Comparison of ENCODE assay signal across 1 cellular context in genomic region chr14:55926007-55926406, GRCh38.
A peak's percentile ranks its signal among the peaks of the same experiment; 100 is the strongest.
TF ChIP-seq lines count a peak whose summit lies in the region.

No MANE protein-coding gene starts in this region.

TF ChIP-seq in HepG2, 621 proteins besides CTCF, POLR2A, EP300 and RAD21 (continued from another document):
- TF ChIP-seq ZNF850 (CRISPR knock-in tag; conservative IDR thresholded peaks at IDR 0.05) (no peak), ESRRA (CRISPR knock-in tag; IDR thresholded peaks at IDR 0.05; ENCODE audit: low read depth) (peak; percentile 98), GATAD2A (CRISPR knock-in tag; IDR thresholded peaks at IDR 0.05) (0 out of 2 replicates have a peak, but pooled peaks have one; percentile 23), SMARCC2 (IDR thresholded peaks at IDR 0.05) (no peak), TIGD3 (CRISPR knock-in tag; IDR thresholded peaks at IDR 0.05; ENCODE audit: borderline replicate concordance) (no peak), HOMEZ (CRISPR knock-in tag; IDR thresholded peaks at IDR 0.05; ENCODE audit: low read depth) (peak; percentile 72; the same call in 1 of the 2 replicates), ATF7 (IDR thresholded peaks at IDR 0.05) (no peak), ATF7 (CRISPR knock-in tag; IDR thresholded peaks at IDR 0.05) (no peak), CHCHD3 (CRISPR knock-in tag; IDR thresholded peaks at IDR 0.05) (no peak), NR3C1 (CRISPR knock-in tag; IDR thresholded peaks at IDR 0.05) (no peak), TEAD3 (CRISPR knock-in tag; optimal IDR thresholded peaks at IDR 0.05; ENCODE audit: borderline replicate concordance) (peak; percentile 34), POGK (CRISPR knock-in tag; conservative IDR thresholded peaks at IDR 0.05) (no peak), STAG1 (CRISPR knock-in tag; IDR thresholded peaks at IDR 0.05) (no peak), ZNF740 (CRISPR knock-in tag; IDR thresholded peaks at IDR 0.05) (no peak), ZNF512 (CRISPR knock-in tag; IDR thresholded peaks at IDR 0.05) (no peak), ZNF256 (CRISPR knock-in tag; conservative IDR thresholded peaks at IDR 0.05) (no peak), SNAI1 (CRISPR knock-in tag; IDR thresholded peaks at IDR 0.05; ENCODE audit: borderline replicate concordance) (no peak), ZNF501 (CRISPR knock-in tag; IDR thresholded peaks at IDR 0.05) (0 out of 2 replicates have a peak, but pooled peaks have one; percentile 23), GZF1 (CRISPR knock-in tag; IDR thresholded peaks at IDR 0.05) (no peak), ZNF136 (CRISPR knock-in tag; IDR thresholded peaks at IDR 0.05; ENCODE audit: low read depth) (no peak), ZNF629 (CRISPR knock-in tag; conservative IDR thresholded peaks at IDR 0.05) (no peak), MAF1 (CRISPR knock-in tag; IDR thresholded peaks at IDR 0.05; ENCODE audit: borderline replicate concordance) (no peak), ZNF10 (CRISPR knock-in tag; IDR thresholded peaks at IDR 0.05; ENCODE audit: borderline replicate concordance, low read depth) (no peak), ZNF619 (CRISPR knock-in tag; IDR thresholded peaks at IDR 0.05) (no peak), RARG (CRISPR knock-in tag; IDR thresholded peaks at IDR 0.05; ENCODE audit: low read depth) (no peak), RARA (CRISPR knock-in tag; IDR thresholded peaks at IDR 0.05) (peak; percentile 72), PHF8 (CRISPR knock-in tag; IDR thresholded peaks at IDR 0.05) (no peak), NR2F2 (IDR thresholded peaks at IDR 0.05; ENCODE audit: borderline replicate concordance, low read depth) (0 out of 2 replicates have a peak, but pooled peaks have one; percentile 37), NFE2L1 (CRISPR knock-in tag; IDR thresholded peaks at IDR 0.05; ENCODE audit: borderline replicate concordance) (no peak), ZNF775 (CRISPR knock-in tag; IDR thresholded peaks at IDR 0.05; ENCODE audit: borderline replicate concordance) (no peak), ELF3 (CRISPR knock-in tag; IDR thresholded peaks at IDR 0.05) (peak; percentile 71), AGO1 (IDR thresholded peaks at IDR 0.05; ENCODE audit: low read depth, low read length, poor library complexity, severe bottlenecking) (no peak), CSRNP2 (CRISPR knock-in tag; conservative IDR thresholded peaks at IDR 0.05; ENCODE audit: low read depth) (no peak), TARDBP (CRISPR knock-in tag; IDR thresholded peaks at IDR 0.05) (no peak)
TF ChIP-seq in HepG2: peak in this region for 34.
